Comparison of ENCODE assay signal across 8 cellular contexts in the genomic region with DNA sequence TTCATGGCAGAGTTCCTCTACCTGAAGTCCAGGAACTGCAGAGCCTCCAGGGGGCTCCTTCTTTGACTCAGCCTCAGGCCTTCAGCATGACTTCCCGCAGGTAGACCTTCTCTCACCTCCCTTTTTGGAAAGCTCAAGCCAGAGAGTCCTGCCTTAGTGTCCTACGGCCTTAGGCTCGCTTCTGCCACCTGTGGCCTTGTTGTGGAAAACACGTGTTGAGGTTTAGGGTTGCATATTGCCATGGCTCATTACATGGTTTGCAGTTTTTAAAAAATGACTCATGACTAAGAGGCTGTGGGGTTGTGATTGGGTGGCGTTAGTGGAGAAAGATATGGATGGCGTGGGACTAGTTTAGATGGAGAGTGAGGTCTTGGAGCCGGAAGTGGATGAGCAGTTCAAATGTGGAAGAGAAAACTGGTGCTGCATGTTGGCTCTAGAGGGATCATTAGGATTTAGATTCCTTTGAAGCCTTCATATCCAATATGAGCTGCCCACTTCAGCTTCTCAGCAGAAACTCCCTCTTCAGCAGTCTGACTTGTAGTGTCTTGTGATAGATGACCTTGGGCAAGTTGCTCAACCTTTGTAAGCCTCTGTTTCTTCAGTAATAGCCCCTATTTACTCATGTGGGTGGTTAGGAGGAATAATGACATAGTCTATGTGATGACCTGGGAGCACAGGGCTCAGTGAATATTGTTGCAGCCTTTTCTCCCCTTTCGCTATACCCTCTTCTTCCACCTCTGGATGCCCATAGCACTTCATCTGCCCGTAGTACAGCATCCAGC. TPM values are rescaled to one million over a fixed set of nuclear protein-coding genes. Genes with fewer than 3 reads are reported as not detected.
DNase-seq lines count a peak whose midpoint lies in the region; FAIRE-seq and TF ChIP-seq lines count a peak whose summit lies in the region.

No MANE protein-coding gene starts in this region.

- peaks cover 6% of the 10 kb centered on the region; the same call in 1 of the 2 replicates for H3F3A ChIP-seq in MM.1S (ENCODE audit: insufficient read depth, low read length)

- H3K4me3 ChIP-seq in GM12865 (ENCODE audit: low read depth, low read length), result no peak overlapping the region
- H3K4me3 ChIP-seq in HEK293 (ENCODE audit: low read depth, low read length), result no peak overlapping the region
- H3K4me3 ChIP-seq in MM.1S (ENCODE audit: low read length), result no peak overlapping the region
- no peak overlapping the region for H3K4me3 ChIP-seq in kidney (ENCODE audit: low read length in 2 of 2)

- H3K27ac Mint-ChIP-seq in activated CD4-positive, alpha-beta memory T cell treated with anti-CD3 and anti-CD28 coated beads, Interleukin-2, amount 10 ng/mL, durations not matched to agents 7 days and 5 days, result no peak overlapping the region

- POLR2A ChIA-PET in HEK293 (lab: Yijun Ruan, JAX), result interaction anchor here (0.6 to 1.4 kb wide), 2 partner anchors 222 to 507 kb away, joined by 3 to 4 read pairs; a partner anchor contains a TSS
- POLR2A ChIA-PET in activated CD4-positive, alpha-beta memory T cell treated with anti-CD3 and anti-CD28 coated beads, Interleukin-2, amount 10 ng/mL, durations not matched to agents 7 days and 5 days (lab: Charles Lee), result no interaction called here

- H3K9me2 ChIP-seq in MM.1S (replicated peaks; ENCODE audit: insufficient read depth, low read length), result no peaks in the 10 kb centered on the region

- H3K27me3 ChIP-seq in MM.1S (replicated peaks; ENCODE audit: insufficient read depth, low read length), result no peaks in the 10 kb centered on the region

- DNase-seq in GM12865 (ENCODE audit: low read depth) (peak; percentile 79), MM.1S (peak; percentile 59), kidney (peak; percentile 70), NCI-H2227 (lab: John Stamatoyannopoulos, UW; ENCODE audit: unreplicated experiment) (no peak)
- peak; percentile 36 for DNase-seq in activated CD4-positive, alpha-beta memory T cell treated with anti-CD3 and anti-CD28 coated beads, Interleukin-2, amount 10 ng/mL, durations not matched to agents 7 days and 5 days
- no peak for DNase-seq in activated effector memory CD4-positive, alpha-beta T cell treated with Interleukin-2 at 50 U/mL for 16 hours

- H3K36me3 ChIP-seq in HEK293 (ENCODE audit: control insufficient read depth in 2 of 2, insufficient read depth in 1 of 2, low read length in 2 of 2) (no peaks in the 10 kb centered on the region), MM.1S (replicated peaks; ENCODE audit: insufficient read depth, low read length) (no peaks in the 10 kb centered on the region), kidney (ENCODE audit: control insufficient read depth in 1 of 2, insufficient read depth in 2 of 2, low read length in 2 of 2) (no peaks in the 10 kb centered on the region)

- H3K79me2 ChIP-seq in MM.1S (ENCODE audit: low read length), result no peaks in the 10 kb centered on the region

- no peak overlapping the region for H3K4me3 Mint-ChIP-seq in activated CD4-positive, alpha-beta memory T cell treated with anti-CD3 and anti-CD28 coated beads, Interleukin-2, amount 10 ng/mL, durations not matched to agents 7 days and 5 days

- intact Hi-C loops in kidney (cut with DNase I), result no loop called here

- H3K4me2 ChIP-seq in MM.1S (ENCODE audit: low read depth, low read length), result no peak overlapping the region

- no peak overlapping the region for H2AFZ ChIP-seq in MM.1S (ENCODE audit: low read length)

- no peaks in the 10 kb centered on the region for H3K9me3 Mint-ChIP-seq in activated CD4-positive, alpha-beta memory T cell treated with anti-CD3 and anti-CD28 coated beads, Interleukin-2, amount 10 ng/mL, durations not matched to agents 7 days and 5 days

- no peak for FAIRE-seq in kidney (lab: Jason Lieb, UNC)

- H3K9me3 ChIP-seq in HEK293 (ENCODE audit: control insufficient read depth, insufficient read depth, low read depth, low read length), result no peaks in the 10 kb centered on the region
- H3K9me3 ChIP-seq in MM.1S (replicated peaks; ENCODE audit: insufficient read depth, low read length), result no peaks in the 10 kb centered on the region
- H3K9me3 ChIP-seq in kidney (ENCODE audit: control insufficient read depth in 1 of 2, low read length in 2 of 2), result no peaks in the 10 kb centered on the region

- H4K20me1 ChIP-seq in MM.1S (ENCODE audit: insufficient read depth, low read length), result no peaks in the 10 kb centered on the region

- no peaks in the 10 kb centered on the region for H3K36me3 Mint-ChIP-seq in activated CD4-positive, alpha-beta memory T cell treated with anti-CD3 and anti-CD28 coated beads, Interleukin-2, amount 10 ng/mL, durations not matched to agents 7 days and 5 days (ENCODE audit: low read depth)

- H3K4me1 Mint-ChIP-seq in activated CD4-positive, alpha-beta memory T cell treated with anti-CD3 and anti-CD28 coated beads, Interleukin-2, amount 10 ng/mL, durations not matched to agents 7 days and 5 days, result peaks cover 24% of the 10 kb centered on the region

- H3K9ac ChIP-seq in MM.1S (ENCODE audit: low read length) (no peak overlapping the region), kidney (ENCODE audit: low read length in 2 of 2) (no peak overlapping the region)

- H3K27me3 Mint-ChIP-seq in activated CD4-positive, alpha-beta memory T cell treated with anti-CD3 and anti-CD28 coated beads, Interleukin-2, amount 10 ng/mL, durations not matched to agents 7 days and 5 days, result peaks cover 6% of the 10 kb centered on the region

- CTCF ChIA-PET in HEK293 (lab: Yijun Ruan, JAX), result interaction anchor here (0.6 to 1.9 kb wide), 9 partner anchors 12 to 517 kb away, joined by 3 to 6 read pairs (median 3); no protein-coding TSS in a partner anchor
- CTCF ChIA-PET in activated CD4-positive, alpha-beta memory T cell treated with anti-CD3 and anti-CD28 coated beads, Interleukin-2, amount 10 ng/mL, durations not matched to agents 7 days and 5 days (lab: Charles Lee), result interaction anchor here (1.3 kb wide), 1 partner anchor 408 kb away, joined by 4 read pairs; no protein-coding TSS in a partner anchor

- no peak overlapping the region for H3K27ac ChIP-seq in 22Rv1
- no peak overlapping the region for H3K27ac ChIP-seq in HEK293 (ENCODE audit: extremely low read depth, low read depth, low read length)
- no peak overlapping the region for H3K27ac ChIP-seq in MM.1S (ENCODE audit: low read length)
- no peak overlapping the region for H3K27ac ChIP-seq in kidney (ENCODE audit: low read depth in 2 of 2, low read length in 2 of 2)

- H3K4me1 ChIP-seq in HEK293 (ENCODE audit: control insufficient read depth, insufficient read depth, low read length) (no peaks in the 10 kb centered on the region), MM.1S (ENCODE audit: low read length) (peaks cover 25% of the 10 kb centered on the region), kidney (ENCODE audit: control insufficient read depth in 1 of 2, insufficient read depth in 1 of 2, low read depth in 1 of 2, low read length in 2 of 2) (peaks cover 0 to 2% of the 10 kb centered on the region in 2 donors)

- TF ChIP-seq CTCF in 22Rv1 (IDR thresholded peaks at IDR 0.05) (peak; percentile 83), GM12865 (IDR thresholded peaks at IDR 0.05; ENCODE audit: insufficient read depth, low read depth, low read length, missing control alignments) (peak; percentile 51), HEK293 (tag by site-specific recombination; IDR thresholded peaks at IDR 0.05) (no peak; the same call in 1 of the 2 replicates), MM.1S (IDR thresholded peaks at IDR 0.05; ENCODE audit: low read length) (peak; percentile 56), kidney (IDR thresholded peaks at IDR 0.05; ENCODE audit: borderline replicate concordance, extremely low read depth, insufficient read depth) (peak; percentile 48)

TF ChIP-seq in HEK293, 187 proteins besides CTCF, POLR2A, EP300 and RAD21 (continues in another document):
- TF ChIP-seq ZNF600 (tag by site-specific recombination; IDR thresholded peaks at IDR 0.05) (peak; percentile 54; the same call in 1 of the 2 replicates), ZNF211 (tag by site-specific recombination; IDR thresholded peaks at IDR 0.05; ENCODE audit: low read depth) (no peak), KLF1 (tag by site-specific recombination; IDR thresholded peaks at IDR 0.05) (no peak), ZXDB (tag by site-specific recombination; IDR thresholded peaks at IDR 0.05) (0 out of 2 replicates have a peak, but pooled peaks have one; percentile 42), ZNF791 (tag by site-specific recombination; IDR thresholded peaks at IDR 0.05) (no peak), KLF8 (tag by site-specific recombination; IDR thresholded peaks at IDR 0.05) (0 out of 2 replicates have a peak, but pooled peaks have one; percentile 44), REPIN1 (tag by site-specific recombination; IDR thresholded peaks at IDR 0.05; ENCODE audit: low read depth) (no peak), FEZF1 (tag by site-specific recombination; IDR thresholded peaks at IDR 0.05) (no peak)
- TF ChIP-seq, protein P1, sequence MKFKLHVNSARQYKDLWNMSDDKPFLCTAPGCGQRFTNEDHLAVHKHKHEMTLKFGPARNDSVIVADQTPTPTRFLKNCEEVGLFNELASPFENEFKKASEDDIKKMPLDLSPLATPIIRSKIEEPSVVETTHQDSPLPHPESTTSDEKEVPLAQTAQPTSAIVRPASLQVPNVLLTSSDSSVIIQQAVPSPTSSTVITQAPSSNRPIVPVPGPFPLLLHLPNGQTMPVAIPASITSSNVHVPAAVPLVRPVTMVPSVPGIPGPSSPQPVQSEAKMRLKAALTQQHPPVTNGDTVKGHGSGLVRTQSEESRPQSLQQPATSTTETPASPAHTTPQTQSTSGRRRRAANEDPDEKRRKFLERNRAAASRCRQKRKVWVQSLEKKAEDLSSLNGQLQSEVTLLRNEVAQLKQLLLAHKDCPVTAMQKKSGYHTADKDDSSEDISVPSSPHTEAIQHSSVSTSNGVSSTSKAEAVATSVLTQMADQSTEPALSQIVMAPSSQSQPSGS (tag by site-specific recombination; IDR thresholded peaks at IDR 0.05; ENCODE audit: low read depth), result 0 out of 2 replicates have a peak, but pooled peaks have one; percentile 3
- TF ChIP-seq, protein P2, sequence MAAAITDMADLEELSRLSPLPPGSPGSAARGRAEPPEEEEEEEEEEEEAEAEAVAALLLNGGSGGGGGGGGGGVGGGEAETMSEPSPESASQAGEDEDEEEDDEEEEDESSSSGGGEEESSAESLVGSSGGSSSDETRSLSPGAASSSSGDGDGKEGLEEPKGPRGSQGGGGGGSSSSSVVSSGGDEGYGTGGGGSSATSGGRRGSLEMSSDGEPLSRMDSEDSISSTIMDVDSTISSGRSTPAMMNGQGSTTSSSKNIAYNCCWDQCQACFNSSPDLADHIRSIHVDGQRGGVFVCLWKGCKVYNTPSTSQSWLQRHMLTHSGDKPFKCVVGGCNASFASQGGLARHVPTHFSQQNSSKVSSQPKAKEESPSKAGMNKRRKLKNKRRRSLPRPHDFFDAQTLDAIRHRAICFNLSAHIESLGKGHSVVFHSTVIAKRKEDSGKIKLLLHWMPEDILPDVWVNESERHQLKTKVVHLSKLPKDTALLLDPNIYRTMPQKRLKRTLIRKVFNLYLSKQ (tag by site-specific recombination; IDR thresholded peaks at IDR 0.05; ENCODE audit: borderline replicate concordance), result no peak

RNA-seq across cellular contexts. Expression of a gene that starts 6.5 kb away (rescaled TPM):
- total RNA-seq in activated CD4-positive, alpha-beta memory T cell treated with anti-CD3 and anti-CD28 coated beads, Interleukin-2, amount 10 ng/mL, durations not matched to agents 7 days and 5 days, result 1 to 10 TPM; 7.0 to 7.7 TPM
- 31.0 TPM for total RNA-seq in kidney
- 11.2 TPM for polyA plus RNA-seq in kidney (ENCODE audit: insufficient read depth, low read depth, low replicate concordance)

Comparison
In these comparisons a context has a peak if more than half of its experiments do, and no peak if none do; other contexts are left out.
1. DNase-seq: peak in GM12865 (single experiment), MM.1S (single experiment), activated CD4-positive, alpha-beta memory T cell treated with anti-CD3 and anti-CD28 coated beads, Interleukin-2, amount 10 ng/mL, durations not matched to agents 7 days and 5 days (single experiment) and kidney (single experiment); none in NCI-H2227 (single experiment) and activated effector memory CD4-positive, alpha-beta T cell treated with Interleukin-2 at 50 U/mL for 16 hours (single experiment).